ENCODE assay signal across 10 cellular contexts in the genomic region with DNA sequence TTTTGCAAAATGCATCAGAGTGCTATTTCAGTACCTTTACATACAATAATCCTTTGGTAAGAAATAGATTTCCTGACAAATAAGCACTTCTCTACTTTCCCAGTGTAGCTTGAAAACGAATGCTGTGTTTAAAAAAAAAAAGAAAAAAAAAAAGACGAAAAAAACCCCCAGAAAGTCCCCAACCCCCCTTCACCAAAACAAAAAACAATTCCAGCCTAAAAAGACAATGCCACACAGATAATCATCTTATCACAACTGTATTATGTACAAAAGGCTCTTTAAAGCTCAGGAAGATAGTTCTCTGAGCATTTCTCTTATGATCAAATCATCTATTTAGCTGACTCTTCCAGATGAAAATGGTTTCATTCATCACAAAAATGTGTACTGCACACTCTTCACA. TPM values are rescaled to one million over a fixed set of nuclear protein-coding genes. Genes with fewer than 3 reads are reported as not detected.
DNase-seq lines count a peak whose midpoint lies in the region; TF ChIP-seq lines count a peak whose summit lies in the region.
"Had no signal": no experiment of that assay in that cellular context is flagged by ENCODE, and none has a peak within 500 bp of the region (broad histone marks: within the 10 kb centered on the region; RNA-seq: fewer than 3 reads in every experiment).

No MANE protein-coding gene starts in this region.

- no peak overlapping the region for H4K8ac ChIP-seq in mesenchymal stem cell (ENCODE audit: low read length)

- in situ Hi-C loops in mammary epithelial cell (cut with MboI; ENCODE audit: low sequenced_read_pairs in 2 of 2), result no loop called here
- in situ Hi-C loops in transverse colon (cut with MboI; ENCODE audit: low pct_ligation_motif_present in 1 of 4, low pct_unique_long_range_greater_than_20kb in 1 of 4, low sequenced_read_pairs in 3 of 4), result no loop called here

- H3K79me1 ChIP-seq in mesenchymal stem cell (replicated peaks; ENCODE audit: low read length, poor library complexity, severe bottlenecking), result no peaks in the 10 kb centered on the region

- no peak overlapping the region for H3K18ac ChIP-seq in mesenchymal stem cell (ENCODE audit: low read depth in 1 of 2, low read length in 2 of 2)

- H3K9ac ChIP-seq in mammary epithelial cell (ENCODE audit: insufficient read depth, low read length) (peak overlapping the region; percentile 70), mesenchymal stem cell (ENCODE audit: low read length) (peak overlapping the region; percentile 94)

- no peak overlapping the region for H2BK5ac ChIP-seq in mesenchymal stem cell (ENCODE audit: low read depth, low read length, poor library complexity, severe bottlenecking)

- H4K20me1 ChIP-seq in mammary epithelial cell (ENCODE audit: insufficient read depth, low read length), result no peaks in the 10 kb centered on the region

- H2BK15ac ChIP-seq in mesenchymal stem cell (ENCODE audit: low read depth, poor library complexity, severe bottlenecking), result no peak overlapping the region

- no peaks in the 10 kb centered on the region for H3K9me3 Mint-ChIP-seq in activated naive CD4-positive, alpha-beta T cell treated with anti-CD3 and anti-CD28 coated beads, Interleukin-2, amount 10 ng/mL, durations not matched to agents 7 days and 5 days

- H3K4me1 ChIP-seq in mammary epithelial cell (ENCODE audit: insufficient read depth, low read length) (peaks cover 21% of the 10 kb centered on the region), mesenchymal stem cell (ENCODE audit: control insufficient read depth, insufficient read depth, low read depth, low read length) (no peaks in the 10 kb centered on the region), transverse colon (peaks cover 0 to 44% (median 12%) of the 10 kb centered on the region in 4 donors)

- no peak overlapping the region for H2AK5ac ChIP-seq in mesenchymal stem cell (ENCODE audit: low read length, severe bottlenecking)

- H3K4me3 ChIP-seq in mammary epithelial cell (replicated peaks in 1 of 3; ENCODE audit: insufficient read depth in 1 of 3, low read depth in 2 of 3, low read length in 3 of 3) (peak overlapping the region; percentile 57 to 99 (median 67)), mesenchymal stem cell (ENCODE audit: insufficient read depth in 1 of 2, low read depth in 1 of 2, low read length in 2 of 2) (peak overlapping the region in 1 of 2 experiments; percentile 100), transverse colon (peak overlapping the region; percentile 60 to 96 (median 74))

- no peak overlapping the region for H2BK12ac ChIP-seq in mesenchymal stem cell (ENCODE audit: low read length in 2 of 2)

- H3K79me2 ChIP-seq in mammary epithelial cell (ENCODE audit: insufficient read depth, low read length), result peaks cover 53% of the 10 kb centered on the region

- H3K36me3 ChIP-seq in mammary epithelial cell (ENCODE audit: insufficient read depth, low read length), result no peaks in the 10 kb centered on the region
- H3K36me3 ChIP-seq in mesenchymal stem cell (ENCODE audit: control insufficient read depth in 1 of 2, insufficient read depth in 2 of 2, low read depth in 1 of 2, low read length in 2 of 2), result peaks cover 15 to 25% of the 10 kb centered on the region in 2 experiments
- H3K36me3 ChIP-seq in transverse colon, result no peaks in the 10 kb centered on the region

- H3K27me3 Mint-ChIP-seq in activated naive CD4-positive, alpha-beta T cell treated with anti-CD3 and anti-CD28 coated beads, Interleukin-2, amount 10 ng/mL, durations not matched to agents 7 days and 5 days, result peaks cover 69% of the 10 kb centered on the region

- DNase-seq in activated naive CD4-positive, alpha-beta T cell treated with anti-CD3 and anti-CD28 coated beads, Interleukin-2, amount 10 ng/mL, durations not matched to agents 7 days and 5 days, result no peak
- no peak for DNase-seq in activated naive CD4-positive, alpha-beta T cell treated with anti-CD3 and anti-CD28 coated beads, Interleukin-2, amount 50 U/mL, for 16 hours
- DNase-seq in mammary epithelial cell (no peak), mesenchymal stem cell (no peak), transverse colon (no peak), NCI-H748 (lab: John Stamatoyannopoulos, UW; ENCODE audit: unreplicated experiment) (no peak), NOMO-1 treated with dmso at 0.1 percent for 144 hours (lab: John Stamatoyannopoulos, UW; ENCODE audit: unreplicated experiment) (no peak), NCI-H748 treated with DMSO at 0.1 percent for 48 hours (lab: John Stamatoyannopoulos, UW) (no peak)
- DNase-seq: COR-L47; stimulated activated naive CD4-positive, alpha-beta T cell treated with Interleukin-2 at 50 U/mL for 16 hours had no signal

- intact Hi-C loops in mammary epithelial cell (cut with micrococcal nuclease) (no loop called here), transverse colon (cut with DNase I; ENCODE audit: low total_unique reads) (no loop called here)

- H3K9me3 ChIP-seq in mammary epithelial cell (replicated peaks; ENCODE audit: insufficient read depth, low read length) (no peaks in the 10 kb centered on the region), mesenchymal stem cell (ENCODE audit: control insufficient read depth, low read length) (no peaks in the 10 kb centered on the region), transverse colon (no peaks in the 10 kb centered on the region)

- H3K4me3 Mint-ChIP-seq in activated naive CD4-positive, alpha-beta T cell treated with anti-CD3 and anti-CD28 coated beads, Interleukin-2, amount 10 ng/mL, durations not matched to agents 7 days and 5 days, result peak overlapping the region; percentile 80

- H3K27ac Mint-ChIP-seq in activated naive CD4-positive, alpha-beta T cell treated with anti-CD3 and anti-CD28 coated beads, Interleukin-2, amount 10 ng/mL, durations not matched to agents 7 days and 5 days, result no peak overlapping the region

- H3K27ac ChIP-seq in mammary epithelial cell (ENCODE audit: insufficient read depth, low read depth, low read length), result peak overlapping the region; percentile 70
- no peak overlapping the region for H3K27ac ChIP-seq in mesenchymal stem cell (ENCODE audit: low read length, poor library complexity, severe bottlenecking)
- peak overlapping the region; percentile 94 to 96 (median 94) for H3K27ac ChIP-seq in transverse colon

- no peak for TF ChIP-seq CTCF in mammary epithelial cell (conservative IDR thresholded peaks at IDR 0.05 in 1 of 2, IDR thresholded peaks at IDR 0.05 in 1 of 2; ENCODE audit: extremely low read depth in 1 of 2, insufficient read depth in 1 of 2, low read depth in 1 of 2, low read length in 2 of 2)
- no peak for TF ChIP-seq CTCF in transverse colon (IDR thresholded peaks at IDR 0.05)

- H2BK120ac ChIP-seq in mesenchymal stem cell (ENCODE audit: low read depth, low read length), result no peak overlapping the region

- no peak overlapping the region for H3K23ac ChIP-seq in mesenchymal stem cell (ENCODE audit: low read length in 2 of 2)

- no TSS peak for BruUV-seq in mammary epithelial cell (replicated peaks; lab: Mats Ljungman, UMichigan)

- no peaks in the 10 kb centered on the region for H3K27me3 ChIP-seq in mammary epithelial cell (ENCODE audit: insufficient read depth, low read length)
- H3K27me3 ChIP-seq in mesenchymal stem cell (ENCODE audit: control insufficient read depth in 1 of 2, insufficient read depth in 1 of 2, low read length in 2 of 2), result no peaks in the 10 kb centered on the region
- H3K27me3 ChIP-seq in transverse colon, result peaks cover 54% of the 10 kb centered on the region

- H3K36me3 Mint-ChIP-seq in activated naive CD4-positive, alpha-beta T cell treated with anti-CD3 and anti-CD28 coated beads, Interleukin-2, amount 10 ng/mL, durations not matched to agents 7 days and 5 days, result no peaks in the 10 kb centered on the region

- peaks cover 21% of the 10 kb centered on the region for H3K4me1 Mint-ChIP-seq in activated naive CD4-positive, alpha-beta T cell treated with anti-CD3 and anti-CD28 coated beads, Interleukin-2, amount 10 ng/mL, durations not matched to agents 7 days and 5 days

- CTCF ChIA-PET in activated naive CD4-positive, alpha-beta T cell treated with anti-CD3 and anti-CD28 coated beads, Interleukin-2, amount 10 ng/mL, durations not matched to agents 7 days and 5 days (lab: Charles Lee), result interaction anchor here (0.6 to 2.2 kb wide), 3 partner anchors 11 to 398 kb away, joined by 3 to 9 read pairs (median 4); no protein-coding TSS in a partner anchor
- CTCF ChIA-PET in mammary epithelial cell (lab: Charles Lee; ENCODE audit: low non-redundant PET), result no interaction called here

- H3K4ac ChIP-seq in mesenchymal stem cell (ENCODE audit: low read depth in 1 of 2, low read length in 2 of 2), result no peak overlapping the region

- H4K91ac ChIP-seq in mesenchymal stem cell (ENCODE audit: low read length), result no peak overlapping the region

- no peak overlapping the region for H3K14ac ChIP-seq in mesenchymal stem cell (ENCODE audit: low read length in 2 of 2)

- TF ChIP-seq POLR2A in transverse colon (IDR thresholded peaks at IDR 0.05), result no peak

- TF ChIP-seq EP300 in transverse colon (IDR thresholded peaks at IDR 0.05; ENCODE audit: low read depth), result no peak

- H3K4me2 ChIP-seq in mammary epithelial cell (ENCODE audit: insufficient read depth, low read depth, low read length), result peak overlapping the region; percentile 79
- H3K4me2 ChIP-seq in mesenchymal stem cell (ENCODE audit: low read length, poor library complexity, severe bottlenecking), result peak overlapping the region; percentile 86

- dilution Hi-C loops in mammary epithelial cell (cut with HindIII; ENCODE audit: low sequenced_read_pairs), result no loop called here

- 0% methylated on average over 2 of the region's 2 CpGs for WGBS in mammary epithelial cell (ENCODE audit: low coverage, missing lambda C conversion rate)
- WGBS in mesenchymal stem cell, result no CpG with 5 or more reads among the region's 2 CpGs
- WGBS in transverse colon (ENCODE audit: low coverage in 1 of 2), 2 donors, result 3 to 7% methylated on average over 2 of the region's 2 CpGs

- H2AFZ ChIP-seq in mammary epithelial cell (ENCODE audit: low read depth, low read length), result peak overlapping the region; percentile 97
- no peak overlapping the region for H2AFZ ChIP-seq in mesenchymal stem cell (ENCODE audit: low read depth, low read length)

RNA-seq across cellular contexts. Expression of a gene that starts 1.6 kb away (rescaled TPM):
- total RNA-seq in mammary epithelial cell (10 to 100 TPM; 25.9 to 86.0 TPM), transverse colon (100 to 1,000 TPM in 1 of 4 donors, 10 to 100 TPM in 3; 38.6 to 186 (median 62.7) TPM)
- polyA plus RNA-seq in mammary epithelial cell, result 15.3 TPM
- polyA minus RNA-seq in mammary epithelial cell, result 32.9 TPM
- polyA plus RNA-seq in mesenchymal stem cell (2013, experiment 1 of 2), result 137 TPM
- polyA plus RNA-seq in mesenchymal stem cell (2013, experiment 2 of 2), result 137 TPM
